Comparison of ENCODE assay signal across 20 cellular contexts in genomic region chr2:48902521-48902920, GRCh38.
"Had no signal": no experiment of that assay in that cellular context is flagged by ENCODE, and none has a peak within 500 bp of the region (broad histone marks: within the 10 kb centered on the region; RNA-seq: fewer than 3 reads in every experiment).

No MANE protein-coding gene starts in this region.

- H3K36me3 ChIP-seq: breast epithelium, heart right ventricle, left ventricle myocardium inferior, right atrium auricular region, tibial nerve had no signal

- H3K27ac ChIP-seq: breast epithelium, heart right ventricle, left ventricle myocardium inferior, right atrium auricular region, tibial nerve had no signal

- ATAC-seq: activated CD4-positive, alpha-beta T cell treated with anti-CD3 and anti-CD28 coated beads for 36 hours; activated CD8-positive, alpha-beta memory T cell treated with anti-CD3 and anti-CD28 coated beads, Interleukin-2, amount 10 ng/mL, durations not matched to agents 7 days and 5 days; activated naive CD8-positive, alpha-beta T cell treated with anti-CD3 and anti-CD28 coated beads, Interleukin-2, amount 50 U/mL, for 24 hours; heart right ventricle; mucosa of descending colon; naive thymus-derived CD8-positive, alpha-beta T cell had no signal

- DNase-seq: activated CD4-positive, alpha-beta memory T cell treated with anti-CD3 and anti-CD28 coated beads for 36 hours; activated CD4-positive, alpha-beta T cell treated with anti-CD3 and anti-CD28 coated beads for 36 hours; activated CD8-positive, alpha-beta memory T cell treated with anti-CD3 and anti-CD28 coated beads, Interleukin-2, amount 10 ng/mL, durations not matched to agents 7 days and 5 days; activated naive CD4-positive, alpha-beta T cell treated with anti-CD3 and anti-CD28 coated beads for 36 hours; activated naive CD8-positive, alpha-beta T cell treated with anti-CD3 and anti-CD28 coated beads, Interleukin-2, amount 50 U/mL, for 24 hours; activated T-cell treated with anti-CD3 and anti-CD28 coated beads, Interleukin-2, amount 50 U/mL, for 1 hour; aorta; effector memory CD4-positive, alpha-beta T cell; heart right ventricle; left ventricle myocardium inferior; mucosa of descending colon; naive thymus-derived CD8-positive, alpha-beta T cell; nucleus accumbens; small intestine; stimulated activated CD4-positive, alpha-beta T cell treated with anti-CD3 and anti-CD28 coated beads, Interleukin-4, amount 100 ng/mL, for 24 hours; stimulated activated naive CD4-positive, alpha-beta T cell; substantia nigra had no signal

- H3K4me3 ChIP-seq: breast epithelium, heart right ventricle, left ventricle myocardium inferior, mucosa of descending colon, right atrium auricular region, tibial nerve had no signal

- H3K4me1 ChIP-seq: breast epithelium, left ventricle myocardium inferior, right atrium auricular region had no signal

- H3K27me3 ChIP-seq: breast epithelium, right atrium auricular region, tibial nerve had no signal
